Comparison of ENCODE assay signal across 8 cellular contexts in genomic region chr6:78925317-78925716, GRCh38.
"Had no signal": no experiment of that assay in that cellular context is flagged by ENCODE, and none has a peak within 500 bp of the region (broad histone marks: within the 10 kb centered on the region; RNA-seq: fewer than 3 reads in every experiment).

No MANE protein-coding gene starts in this region.

- FAIRE-seq: G401.6, GM12878, GM12891, GM12892, GM18507, GM19239 had no signal

- ATAC-seq: GM12878 had no signal

- DNase-seq: GDM1, GF-D8 had no signal

- H3K4me3 ChIP-seq: GM12878 had no signal
